ENCODE assay signal across 19 cellular contexts in the genomic region with DNA sequence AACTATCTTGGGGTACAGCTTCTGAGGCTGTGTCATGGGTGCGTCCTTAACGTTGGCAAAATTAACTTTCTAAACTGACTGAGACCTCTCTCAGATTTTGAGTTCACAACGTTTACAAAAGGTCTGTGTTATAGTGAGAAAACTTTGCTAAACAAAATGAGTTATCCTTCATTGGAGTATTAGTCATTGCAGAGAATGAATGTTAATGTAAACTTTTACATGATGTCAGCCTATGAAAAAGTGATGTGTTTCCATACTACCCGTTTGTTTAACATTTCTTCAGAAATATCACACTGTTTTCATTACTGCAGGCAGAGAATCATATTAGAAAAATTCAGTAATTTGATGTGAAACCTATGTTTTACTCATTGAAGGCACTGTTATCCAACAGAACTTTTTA.
"Had no signal": no experiment of that assay in that cellular context is flagged by ENCODE, and none has a peak within 500 bp of the region (broad histone marks: within the 10 kb centered on the region; RNA-seq: fewer than 3 reads in every experiment).

No MANE protein-coding gene starts in this region.

- FAIRE-seq: kidney had no signal

- H3K27me3 ChIP-seq: body of pancreas, dorsolateral prefrontal cortex, gastrocnemius medialis, sigmoid colon, spleen, upper lobe of right lung had no signal

- H3K4me1 ChIP-seq: spleen, upper lobe of right lung had no signal

- H3K4me3 ChIP-seq: body of pancreas, dorsolateral prefrontal cortex, gastrocnemius medialis, sigmoid colon, spleen, upper lobe of right lung had no signal

- H3K9me3 ChIP-seq: body of pancreas, gastrocnemius medialis, sigmoid colon, upper lobe of right lung had no signal

- H3K27ac ChIP-seq: body of pancreas, dorsolateral prefrontal cortex, gastrocnemius medialis, sigmoid colon, spleen, upper lobe of right lung had no signal

- DNase-seq: activated CD8-positive, alpha-beta memory T cell treated with anti-CD3 and anti-CD28 coated beads for 24 hours; activated CD8-positive, alpha-beta memory T cell treated with anti-CD3 and anti-CD28 coated beads, Interleukin-2, amount 50 U/mL, for 48 hours; activated gamma-delta T cell treated with Interleukin-2 at 50 U/mL for 16 hours; activated T-cell treated with anti-CD3 and anti-CD28 coated beads, Interleukin-2, amount 50 U/mL, for 72 hours; body of pancreas; dorsolateral prefrontal cortex; gastrocnemius medialis; head of caudate nucleus; kidney; occipital lobe; posterior cingulate gyrus; sigmoid colon; spleen; stimulated activated naive CD4-positive, alpha-beta T cell; upper lobe of right lung had no signal

- H3K36me3 ChIP-seq: gastrocnemius medialis, sigmoid colon, upper lobe of right lung had no signal

- H3K4me3 Mint-ChIP-seq: T-helper 1 cell treated with Interleukin-12 subunit alpha and Interleukin-12 subunit beta and Interleukin-4 antibody, amounts not matched to agents 30 μg/mL and 1 μg/mL, for 36 hours had no signal

- ATAC-seq: activated CD4-positive, CD25-positive, alpha-beta regulatory T cell treated with anti-CD3 and anti-CD28 coated beads, Interleukin-2, amount 50 U/mL, for 24 hours; activated naive CD4-positive, alpha-beta T cell treated with anti-CD3 and anti-CD28 coated beads, Interleukin-2, amount 50 U/mL, for 72 hours; body of pancreas; gastrocnemius medialis; left lobe of liver; upper lobe of right lung had no signal

- H3K27ac Mint-ChIP-seq: activated naive CD4-positive, alpha-beta T cell treated with anti-CD3 and anti-CD28 coated beads, Interleukin-2, amount 50 U/mL, for 72 hours; activated T-cell treated with anti-CD3 and anti-CD28 coated beads, Interleukin-2, amount 50 U/mL, for 72 hours; T-helper 1 cell treated with Interleukin-12 subunit alpha and Interleukin-12 subunit beta and Interleukin-4 antibody, amounts not matched to agents 30 μg/mL and 1 μg/mL, for 36 hours had no signal
